ENCODE assay signal across 21 cellular contexts in the genomic region with DNA sequence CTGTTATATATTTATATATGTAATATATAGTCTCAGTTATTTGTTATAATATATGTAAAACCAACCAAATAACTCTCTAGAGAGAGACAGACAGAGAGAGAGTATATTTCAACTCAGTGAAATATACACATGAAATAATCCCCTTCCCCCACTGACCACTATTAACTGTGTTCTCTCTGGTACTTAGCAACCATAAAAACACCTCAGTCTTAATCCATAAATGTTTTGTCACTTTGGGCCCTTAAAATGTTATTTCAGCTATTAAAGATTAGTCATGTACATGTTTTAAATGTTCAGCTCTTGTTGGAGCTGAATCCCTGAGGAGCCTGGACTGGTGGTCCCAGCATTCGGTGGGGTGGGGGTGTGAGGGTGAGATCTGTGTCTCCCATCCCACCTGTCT.
"Had no signal": no experiment of that assay in that cellular context is flagged by ENCODE, and none has a peak within 500 bp of the region (broad histone marks: within the 10 kb centered on the region; RNA-seq: fewer than 3 reads in every experiment).

No MANE protein-coding gene starts in this region.

- H3K9me3 ChIP-seq: body of pancreas had no signal

- H3K4me1 ChIP-seq: body of pancreas had no signal

- ATAC-seq: activated T-helper 17 cell treated with anti-CD3 and anti-CD28 coated beads, Interleukin-2, amount 50 U/mL, for 72 hours; body of pancreas; left colon; sciatic nerve; stimulated activated naive B cell treated with anti-CD40 and anti-IgM and Interleukin-4, amounts not matched to agents 10 μg/mL and 1 μg/mL and 100 μg/mL, for 72 hours had no signal

- H3K27me3 Mint-ChIP-seq: activated naive CD8-positive, alpha-beta T cell treated with anti-CD3 and anti-CD28 coated beads, Interleukin-2, amount 10 ng/mL, durations not matched to agents 7 days and 5 days had no signal

- H3K27me3 ChIP-seq: body of pancreas had no signal

- H3K4me3 ChIP-seq: body of pancreas had no signal

- H3K27ac Mint-ChIP-seq: activated naive CD8-positive, alpha-beta T cell treated with anti-CD3 and anti-CD28 coated beads, Interleukin-2, amount 10 ng/mL, durations not matched to agents 7 days and 5 days; activated T-helper 17 cell treated with anti-CD3 and anti-CD28 coated beads, Interleukin-2, amount 50 U/mL, for 72 hours; dendritic cell treated with granulocyte-macrophage colony-stimulating factor and Interleukin-4, amounts not matched to agents 40 ng/mL and 50 ng/mL, for 4 days; memory B cell; nephron; stimulated activated naive B cell treated with anti-CD40 and anti-IgM and Interleukin-4, amounts not matched to agents 10 μg/mL and 1 μg/mL and 100 μg/mL, for 72 hours had no signal

- H3K4me3 Mint-ChIP-seq: activated naive CD8-positive, alpha-beta T cell treated with anti-CD3 and anti-CD28 coated beads, Interleukin-2, amount 10 ng/mL, durations not matched to agents 7 days and 5 days; activated T-cell treated with anti-CD3 and anti-CD28 coated beads, Interleukin-2, amount 50 U/mL, for 24 hours; activated T-helper 17 cell treated with anti-CD3 and anti-CD28 coated beads, Interleukin-2, amount 50 U/mL, for 72 hours; dendritic cell treated with granulocyte-macrophage colony-stimulating factor and Interleukin-4, amounts not matched to agents 40 ng/mL and 50 ng/mL, for 4 days; memory B cell; nephron; stimulated activated naive B cell treated with anti-CD40 and anti-IgM and Interleukin-4, amounts not matched to agents 10 μg/mL and 1 μg/mL and 100 μg/mL, for 72 hours had no signal

- H3K4me1 Mint-ChIP-seq: activated T-helper 17 cell treated with anti-CD3 and anti-CD28 coated beads, Interleukin-2, amount 50 U/mL, for 72 hours; memory B cell; nephron; stimulated activated naive B cell treated with anti-CD40 and anti-IgM and Interleukin-4, amounts not matched to agents 10 μg/mL and 1 μg/mL and 100 μg/mL, for 72 hours had no signal

- H3K36me3 Mint-ChIP-seq: activated naive CD8-positive, alpha-beta T cell treated with anti-CD3 and anti-CD28 coated beads, Interleukin-2, amount 10 ng/mL, durations not matched to agents 7 days and 5 days; memory B cell; stimulated activated naive B cell treated with anti-CD40 and anti-IgM and Interleukin-4, amounts not matched to agents 10 μg/mL and 1 μg/mL and 100 μg/mL, for 72 hours had no signal

- DNase-seq: activated CD4-positive, alpha-beta T cell treated with anti-CD3 and anti-CD28 coated beads for 1 hour; activated CD4-positive, alpha-beta T cell treated with anti-CD3 and anti-CD28 coated beads, Interleukin-2, amount 50 U/mL, for 4 hours; activated CD8-positive, alpha-beta memory T cell treated with anti-CD3 and anti-CD28 coated beads for 24 hours; activated CD8-positive, alpha-beta memory T cell treated with anti-CD3 and anti-CD28 coated beads, Interleukin-2, amount 50 U/mL, for 4 hours; activated naive CD8-positive, alpha-beta T cell treated with anti-CD3 and anti-CD28 coated beads, Interleukin-2, amount 10 ng/mL, durations not matched to agents 7 days and 5 days; activated T-cell treated with anti-CD3 and anti-CD28 coated beads, Interleukin-2, amount 50 U/mL, for 24 hours; body of pancreas; effector CD4-positive, alpha-beta T cell; erythroblast; foreskin fibroblast; left colon; small intestine; stimulated activated CD4-positive, alpha-beta T cell treated with anti-CD3 and anti-CD28 coated beads, Interleukin-2, amount 100 ng/mL, for 24 hours; stimulated activated CD8-positive, alpha-beta memory T cell treated with anti-CD3 and anti-CD28 coated beads, Interleukin-4, amount 100 ng/mL, for 48 hours; stimulated activated naive B cell treated with anti-CD40 and anti-IgM and Interleukin-4, amounts not matched to agents 10 μg/mL and 1 μg/mL and 100 μg/mL, for 72 hours; T-helper 9 cell had no signal

- H3K9me3 Mint-ChIP-seq: activated naive CD8-positive, alpha-beta T cell treated with anti-CD3 and anti-CD28 coated beads, Interleukin-2, amount 10 ng/mL, durations not matched to agents 7 days and 5 days; activated T-cell treated with anti-CD3 and anti-CD28 coated beads, Interleukin-2, amount 50 U/mL, for 24 hours; activated T-helper 17 cell treated with anti-CD3 and anti-CD28 coated beads, Interleukin-2, amount 50 U/mL, for 72 hours; dendritic cell treated with granulocyte-macrophage colony-stimulating factor and Interleukin-4, amounts not matched to agents 40 ng/mL and 50 ng/mL, for 4 days; memory B cell; nephron; stimulated activated naive B cell treated with anti-CD40 and anti-IgM and Interleukin-4, amounts not matched to agents 10 μg/mL and 1 μg/mL and 100 μg/mL, for 72 hours had no signal

- H3K27ac ChIP-seq: body of pancreas had no signal
